Comparison of ENCODE assay signal across 18 cellular contexts in genomic region chr16:52066951-52067350, GRCh38.
"Had no signal": no experiment of that assay in that cellular context is flagged by ENCODE, and none has a peak within 500 bp of the region (broad histone marks: within the 10 kb centered on the region; RNA-seq: fewer than 3 reads in every experiment).

No MANE protein-coding gene starts in this region.

- H3K4me3 ChIP-seq: adrenal gland, spleen, tibial nerve had no signal

- H3K9me3 ChIP-seq: adrenal gland had no signal

- H3K27me3 ChIP-seq: adrenal gland, tibial nerve had no signal

- DNase-seq: activated CD4-positive, alpha-beta memory T cell treated with anti-CD3 and anti-CD28 coated beads for 36 hours; activated CD4-positive, alpha-beta T cell treated with anti-CD3 and anti-CD28 coated beads for 1 hour; activated gamma-delta T cell treated with Interleukin-2 at 50 U/mL for 16 hours; activated T-cell treated with anti-CD3 and anti-CD28 coated beads for 4 hours; adrenal gland; foreskin keratinocyte; left ventricle myocardium superior; mesenchymal stem cell; naive thymus-derived CD8-positive, alpha-beta T cell; spleen; stimulated activated CD4-positive, alpha-beta T cell treated with anti-CD3 and anti-CD28 coated beads, Interleukin-4, amount 100 ng/mL, for 4 hours; SW 1271; WERI-Rb-1 had no signal

- H3K27ac ChIP-seq: adrenal gland, epithelial cell of prostate, foreskin keratinocyte, parathyroid adenoma, spleen, tibial nerve, WERI-Rb-1 had no signal

- H3K36me3 ChIP-seq: adrenal gland, spleen, tibial nerve, WERI-Rb-1 had no signal

- ATAC-seq: activated naive CD4-positive, alpha-beta T cell treated with anti-CD3 and anti-CD28 coated beads, Interleukin-2, amount 50 U/mL, for 72 hours; foreskin keratinocyte; left ventricle myocardium superior; naive thymus-derived CD8-positive, alpha-beta T cell; stimulated activated memory B cell treated with anti-CD40 and anti-IgM and Interleukin-4, amounts not matched to agents 10 μg/mL and 1 μg/mL and 100 μg/mL, for 72 hours had no signal

- H3K4me1 ChIP-seq: adrenal gland, foreskin keratinocyte, parathyroid adenoma, spleen, tibial nerve had no signal
